In the genomic region with DNA sequence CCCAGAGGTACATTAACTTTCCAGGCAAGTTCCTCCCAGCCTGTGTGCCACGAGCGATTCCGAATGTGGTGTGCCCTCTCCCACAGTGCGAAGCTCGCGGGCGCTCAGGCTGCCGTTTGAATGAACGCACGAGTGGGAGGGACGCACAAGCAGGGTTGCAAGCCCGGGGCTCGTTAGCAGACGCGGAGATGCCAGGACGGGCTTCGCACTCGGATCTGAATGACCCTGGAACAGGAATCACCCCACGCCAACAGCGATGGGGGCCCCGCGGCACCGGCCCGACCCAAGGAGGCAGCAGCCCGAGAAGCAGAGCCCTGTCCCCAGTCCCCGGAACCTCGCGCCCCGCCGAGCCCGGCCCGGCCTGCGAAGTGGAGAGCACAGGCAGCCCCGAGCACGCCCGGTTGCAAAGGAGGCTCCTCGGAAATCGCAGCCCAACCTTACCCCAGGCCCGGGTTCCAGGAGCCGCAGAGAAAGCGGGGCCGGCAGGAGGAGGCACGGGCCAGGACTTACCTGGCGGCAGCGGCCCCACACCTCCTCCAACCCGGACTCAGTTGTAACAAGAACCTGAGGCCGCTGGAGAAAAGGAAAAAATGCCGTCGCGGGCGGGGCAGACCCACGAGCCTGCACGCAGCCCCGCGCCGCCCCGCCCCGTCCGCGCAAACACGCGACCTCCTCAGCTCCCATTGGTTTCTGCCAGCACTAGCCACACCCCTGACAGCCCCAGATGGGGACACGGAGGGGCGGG, we compare ENCODE assay signal across 8 cellular contexts. TPM values are rescaled to one million over a fixed set of nuclear protein-coding genes. Genes with fewer than 3 reads are reported as not detected.
DNase-seq lines count a peak whose midpoint lies in the region; ATAC-seq and TF ChIP-seq lines count a peak whose summit lies in the region.

TSS of gene SLC25A30 (minus strand) at position 584 of the 745 bp plus-strand sequence. CDS start 6,948 bp downstream, outside the sequence.

- peak within 1 kb of the TSS; percentile 93 for H3K27ac Mint-ChIP-seq in WTC11

- no TSS peak for BruUV-seq in A673 (replicated peaks; lab: Mats Ljungman, UMichigan)

- POLR2A ChIA-PET in A673 (lab: Charles Lee; ENCODE audit: low non-redundant PET): interaction anchor here (0.6 kb wide), 2 partner anchors 11 to 1118 kb away, joined by 7 read pairs; no protein-coding TSS in a partner anchor
- POLR2A ChIA-PET in WTC11 (lab: Charles Lee): interaction anchor here (0.8 to 1.4 kb wide), 3 partner anchors 24 to 77 kb away, joined by 5 to 6 read pairs (median 6); partner anchors contain the start of genes COG3 and TPT1

- TF ChIP-seq CTCF in A673 (conservative IDR thresholded peaks at IDR 0.05; ENCODE audit: low read depth, low read length): no peak
- no peak for TF ChIP-seq CTCF in WTC11 (IDR thresholded peaks at IDR 0.05)
- no peak for TF ChIP-seq CTCF in cardiac fibroblast (IDR thresholded peaks at IDR 0.05; ENCODE audit: low read depth, low read length)

- peak within 1 kb of the TSS; percentile 81 for H3K27ac ChIP-seq in A673 (ENCODE audit: low read depth, low read length, poor library complexity, severe bottlenecking)

- CTCF ChIA-PET in A673 (lab: Charles Lee) (interaction anchor here (0.6 to 0.8 kb wide), 2 partner anchors 43 to 904 kb away, joined by 3 to 4 read pairs; no protein-coding TSS in a partner anchor), WTC11 (lab: Charles Lee) (interaction anchor here (0.5 to 2.8 kb wide), 11 partner anchors 16 to 699 kb away, joined by 3 to 17 read pairs (median 4); partner anchors contain the start of gene COG3)

- H3K27me3 Mint-ChIP-seq in WTC11 (ENCODE audit: low read depth): peaks cover 30% of the 10 kb centered on the region

- H3K9me3 ChIP-seq in A673 (ENCODE audit: low read depth, low read length, poor library complexity, severe bottlenecking): no peaks in the 10 kb centered on the region

- intact Hi-C loops in A673 (cut with micrococcal nuclease; ENCODE audit: unreplicated experiment): loop anchor here (2.0 kb wide), 1 partner anchor 47 kb away; the partner anchor contains the start of gene COG3

- H3K4me1 ChIP-seq in A673 (ENCODE audit: insufficient read depth, low read length, poor library complexity, severe bottlenecking): peaks cover 11% of the 10 kb centered on the region

- peak; percentile 74 for ATAC-seq in GM18861 (IDR thresholded peaks at IDR 0.05; ENCODE audit: unreplicated experiment)
- ATAC-seq in HG03095 (IDR thresholded peaks at IDR 0.05; ENCODE audit: unreplicated experiment): peak; percentile 86
- peak; percentile 97 for ATAC-seq in WTC11

- peak within 1 kb of the TSS; percentile 93 for H3K4me3 ChIP-seq in A673 (ENCODE audit: low read depth, low read length, poor library complexity, severe bottlenecking)
- peak within 1 kb of the TSS; percentile 77 to 82 for H3K4me3 ChIP-seq in cardiac fibroblast (replicated peaks in 1 of 2; ENCODE audit: low read depth in 2 of 2, low read length in 2 of 2)

- H3K36me3 Mint-ChIP-seq in WTC11: no peaks in the 10 kb centered on the region

- peaks cover 11% of the 10 kb centered on the region for H3K4me1 Mint-ChIP-seq in WTC11

- H3K36me3 ChIP-seq in A673 (ENCODE audit: insufficient read depth, low read length, poor library complexity, severe bottlenecking): no peaks in the 10 kb centered on the region

- no peaks in the 10 kb centered on the region for H3K9me3 Mint-ChIP-seq in WTC11

- DNase-seq in A673 (ENCODE audit: low spot score): peak; percentile 98
- peak; percentile 91 for DNase-seq in NCI-H2227 (lab: John Stamatoyannopoulos, UW; ENCODE audit: unreplicated experiment)
- DNase-seq in WTC11 (ENCODE audit: low spot score): peak; percentile 96
- peak; percentile 85 to 92 for DNase-seq in cardiac fibroblast (ENCODE audit: low read depth in 2 of 2)
- DNase-seq in iPS-NIHi7 (ENCODE audit: extremely low spot score): peak; percentile 96
- DNase-seq in smooth muscle cell of the brain vasculature (ENCODE audit: low read depth, low spot score): peak; percentile 62

- no peaks in the 10 kb centered on the region for H3K27me3 ChIP-seq in A673 (replicated peaks; ENCODE audit: insufficient read depth, low read depth, low read length, poor library complexity)

- H3K4me3 Mint-ChIP-seq in WTC11: peak within 1 kb of the TSS; percentile 86

TF ChIP-seq in WTC11, 78 proteins besides CTCF, POLR2A, EP300 and RAD21:
- TF ChIP-seq MYBL2 (CRISPR knock-in tag; IDR thresholded peaks at IDR 0.05): peak; percentile 44; the same call in 1 of the 2 replicates
- peak; percentile 56 for TF ChIP-seq NFE2L1 (CRISPR knock-in tag; IDR thresholded peaks at IDR 0.05)
- TF ChIP-seq, protein P1, sequence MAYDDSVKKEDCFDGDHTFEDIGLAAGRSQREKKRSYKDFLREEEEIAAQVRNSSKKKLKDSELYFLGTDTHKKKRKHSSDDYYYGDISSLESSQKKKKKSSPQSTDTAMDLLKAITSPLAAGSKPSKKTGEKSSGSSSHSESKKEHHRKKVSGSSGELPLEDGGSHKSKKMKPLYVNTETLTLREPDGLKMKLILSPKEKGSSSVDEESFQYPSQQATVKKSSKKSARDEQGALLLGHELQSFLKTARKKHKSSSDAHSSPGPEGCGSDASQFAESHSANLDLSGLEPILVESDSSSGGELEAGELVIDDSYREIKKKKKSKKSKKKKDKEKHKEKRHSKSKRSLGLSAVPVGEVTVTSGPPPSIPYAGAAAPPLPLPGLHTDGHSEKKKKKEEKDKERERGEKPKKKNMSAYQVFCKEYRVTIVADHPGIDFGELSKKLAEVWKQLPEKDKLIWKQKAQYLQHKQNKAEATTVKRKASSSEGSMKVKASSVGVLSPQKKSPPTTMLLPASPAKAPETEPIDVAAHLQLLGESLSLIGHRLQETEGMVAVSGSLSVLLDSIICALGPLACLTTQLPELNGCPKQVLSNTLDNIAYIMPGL (CRISPR knock-in tag; IDR thresholded peaks at IDR 0.05): peak; percentile 67; the same call in 1 of the 2 replicates
- TF ChIP-seq FOXK1 (CRISPR knock-in tag; IDR thresholded peaks at IDR 0.05): 0 out of 2 replicates have a peak, but pooled peaks have one; percentile 14
- peak; percentile 54 for TF ChIP-seq SP1 (CRISPR knock-in tag; conservative IDR thresholded peaks at IDR 0.05)
- 0 out of 2 replicates have a peak, but pooled peaks have one; percentile 14 for TF ChIP-seq ZNF232 (CRISPR knock-in tag; IDR thresholded peaks at IDR 0.05)
- TF ChIP-seq MAX (CRISPR knock-in tag; IDR thresholded peaks at IDR 0.05): peak; percentile 43
- TF ChIP-seq NFYB (CRISPR knock-in tag; conservative IDR thresholded peaks at IDR 0.05; ENCODE audit: low read depth): no peak
- TF ChIP-seq FOXP1 (CRISPR knock-in tag; IDR thresholded peaks at IDR 0.05; ENCODE audit: borderline replicate concordance): 0 out of 2 replicates have a peak, but pooled peaks have one; percentile 25
- TF ChIP-seq, protein P2, sequence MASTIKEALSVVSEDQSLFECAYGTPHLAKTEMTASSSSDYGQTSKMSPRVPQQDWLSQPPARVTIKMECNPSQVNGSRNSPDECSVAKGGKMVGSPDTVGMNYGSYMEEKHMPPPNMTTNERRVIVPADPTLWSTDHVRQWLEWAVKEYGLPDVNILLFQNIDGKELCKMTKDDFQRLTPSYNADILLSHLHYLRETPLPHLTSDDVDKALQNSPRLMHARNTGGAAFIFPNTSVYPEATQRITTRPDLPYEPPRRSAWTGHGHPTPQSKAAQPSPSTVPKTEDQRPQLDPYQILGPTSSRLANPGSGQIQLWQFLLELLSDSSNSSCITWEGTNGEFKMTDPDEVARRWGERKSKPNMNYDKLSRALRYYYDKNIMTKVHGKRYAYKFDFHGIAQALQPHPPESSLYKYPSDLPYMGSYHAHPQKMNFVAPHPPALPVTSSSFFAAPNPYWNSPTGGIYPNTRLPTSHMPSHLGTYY (CRISPR knock-in tag; IDR thresholded peaks at IDR 0.05): no peak
- 0 out of 2 replicates have a peak, but pooled peaks have one; percentile 10 for TF ChIP-seq TEAD1 (CRISPR knock-in tag; IDR thresholded peaks at IDR 0.05)
- no peak for TF ChIP-seq CREM (CRISPR knock-in tag; IDR thresholded peaks at IDR 0.05)
- TF ChIP-seq ZNF512 (CRISPR knock-in tag; IDR thresholded peaks at IDR 0.05; ENCODE audit: borderline replicate concordance): peak; percentile 53; the same call in 1 of the 2 replicates
- no peak for TF ChIP-seq MXD4 (CRISPR knock-in tag; IDR thresholded peaks at IDR 0.05; ENCODE audit: borderline replicate concordance)
- TF ChIP-seq ZBTB21 (CRISPR knock-in tag; IDR thresholded peaks at IDR 0.05; ENCODE audit: borderline replicate concordance): 0 out of 2 replicates have a peak, but pooled peaks have one; percentile 45
- TF ChIP-seq SMAD3 (CRISPR knock-in tag; IDR thresholded peaks at IDR 0.05; ENCODE audit: borderline replicate concordance): peak; percentile 59; the same call in 1 of the 2 replicates
- peak; percentile 8; the same call in 1 of the 2 replicates for TF ChIP-seq ZNF317 (CRISPR knock-in tag; IDR thresholded peaks at IDR 0.05; ENCODE audit: borderline replicate concordance, low read depth)
TF ChIP-seq in WTC11: peak in this region for 13.

RNA-seq across cellular contexts. Expression of gene SLC25A30, which starts in this region (rescaled TPM):
- total RNA-seq in A673 (2021): 23.3 and 26.0 TPM in 2 replicates
- 8.2 to 9.8 TPM (median 8.6 TPM) in 3 replicates for total RNA-seq in WTC11 (2021)

Comparison
In these comparisons a context has a peak if more than half of its experiments do, and no peak if none do; other contexts are left out.
1. Peak in every context shown above with its lines: DNase-seq, ATAC-seq, H3K4me3 ChIP-seq and H3K27ac ChIP-seq.